8 cellular contexts compared by ENCODE assay signal in the genomic region with DNA sequence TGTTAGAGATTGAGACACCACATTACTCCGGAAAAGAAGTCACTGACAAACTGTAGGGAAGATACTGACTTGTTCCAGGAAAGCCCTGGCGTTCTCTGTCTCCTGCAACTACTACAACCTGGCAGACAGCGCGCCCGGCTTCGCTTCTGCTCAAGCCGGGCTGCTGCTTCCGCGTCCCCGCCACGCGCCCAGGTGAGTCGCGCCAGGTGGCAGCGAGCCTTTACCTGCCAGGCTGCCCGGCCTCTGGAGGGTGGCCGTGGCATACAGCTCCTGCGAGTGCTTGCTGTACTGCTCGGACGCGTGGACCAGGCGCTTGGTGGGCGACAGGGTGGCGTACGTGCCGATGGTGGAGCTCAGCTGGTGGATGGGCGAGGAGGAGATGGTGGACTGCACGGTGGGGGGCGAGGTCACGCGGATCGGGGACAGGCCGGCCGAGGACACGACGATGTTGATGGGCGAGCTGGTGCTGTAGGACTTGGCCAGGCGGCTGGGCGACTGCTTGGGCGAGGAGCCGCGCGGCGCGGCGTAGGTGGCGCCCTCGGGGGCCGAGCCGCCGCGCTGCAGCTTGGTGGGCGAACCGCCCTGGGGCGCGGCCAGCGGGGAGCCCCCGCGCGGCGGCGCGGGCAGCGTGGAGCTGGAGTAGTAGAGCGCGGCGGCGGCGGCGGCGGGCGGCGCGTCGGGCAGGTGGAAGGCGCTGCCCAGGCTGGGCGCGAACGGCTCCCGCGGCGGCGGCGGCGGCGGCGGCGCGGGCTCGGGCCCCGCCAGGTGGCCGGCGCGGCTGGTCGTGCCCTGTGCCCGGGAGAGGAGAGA.
DNase-seq lines count a peak whose midpoint lies in the region; ATAC-seq lines count a peak whose summit lies in the region.

No MANE protein-coding gene starts in this region.

- H3K36me3 ChIP-seq in esophagus (ENCODE audit: control insufficient read depth in 2 of 2, insufficient read depth in 2 of 2, low read length in 1 of 2) = no peaks in the 10 kb centered on the region

- peak; percentile 14 for DNase-seq in stimulated activated CD4-positive, alpha-beta T cell treated with anti-CD3 and anti-CD28 coated beads, Interleukin-15, amount 100 ng/mL, for 24 hours
- DNase-seq in stimulated activated CD4-positive, alpha-beta T cell treated with anti-CD3 and anti-CD28 coated beads, Interleukin-4, amount 100 ng/mL, for 1 hour = no peak
- DNase-seq in myocyte (ENCODE audit: low read depth) = peak; percentile 13
- DNase-seq in MV-4-11 (lab: John Stamatoyannopoulos, UW) = no peak

- peak overlapping the region; percentile 30 to 34 for H3K4me3 ChIP-seq in esophagus (ENCODE audit: low read depth in 1 of 2, low read length in 2 of 2)

- H3K27ac ChIP-seq in esophagus (ENCODE audit: low read depth in 2 of 2, low read length in 1 of 2) = no peak overlapping the region

- peaks cover 0 to 7% of the 10 kb centered on the region in 2 donors for H3K27me3 ChIP-seq in esophagus (ENCODE audit: control insufficient read depth in 1 of 2, insufficient read depth in 2 of 2, low read length in 2 of 2)

- WGBS in esophagus, 2 donors = 4 to 18% methylated on average over 50 to 96 of the region's 96 CpGs

- peaks cover 0 to 3% of the 10 kb centered on the region in 2 donors for H3K9me3 ChIP-seq in esophagus (ENCODE audit: control insufficient read depth in 2 of 2, insufficient read depth in 1 of 2, low read depth in 1 of 2, low read length in 1 of 2)

- ATAC-seq in GM21515 (IDR thresholded peaks at IDR 0.05; ENCODE audit: unreplicated experiment) (no peak), HG03342 (IDR thresholded peaks at IDR 0.05; ENCODE audit: unreplicated experiment) (no peak), GM18867 (IDR thresholded peaks at IDR 0.05; ENCODE audit: unreplicated experiment) (no peak)

- H3K4me1 ChIP-seq in esophagus (ENCODE audit: control insufficient read depth in 2 of 2, insufficient read depth in 2 of 2, low read length in 1 of 2) = peaks cover 5 to 6% of the 10 kb centered on the region in 2 donors

Comparison
In these comparisons a context has a peak if more than half of its experiments do, and no peak if none do; other contexts are left out.
1. DNase-seq: peak in stimulated activated CD4-positive, alpha-beta T cell treated with anti-CD3 and anti-CD28 coated beads, Interleukin-15, amount 100 ng/mL, for 24 hours (single experiment) and myocyte (single experiment); none in stimulated activated CD4-positive, alpha-beta T cell treated with anti-CD3 and anti-CD28 coated beads, Interleukin-4, amount 100 ng/mL, for 1 hour (single experiment) and MV-4-11 (single experiment).